In the genomic region with DNA sequence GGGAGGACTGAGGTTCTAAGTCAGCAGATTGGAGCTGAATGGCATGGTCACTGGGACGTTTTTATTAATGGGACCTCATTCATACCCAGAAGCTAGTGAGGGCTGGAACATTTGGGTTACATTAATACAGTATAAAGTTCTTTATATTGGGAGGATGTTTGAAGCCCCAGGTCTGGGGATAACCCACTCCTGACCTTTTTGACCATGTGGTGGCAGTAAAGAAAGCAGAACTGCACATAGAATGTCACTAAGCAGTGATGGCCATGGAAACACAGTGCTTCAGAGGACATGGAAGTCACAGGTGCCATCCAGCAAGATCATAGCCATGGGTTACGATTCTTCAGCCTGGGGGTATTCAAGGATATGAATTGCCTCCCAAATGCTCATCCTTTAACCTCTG, we compare ENCODE assay signal across 15 cellular contexts.
DNase-seq lines count a peak whose midpoint lies in the region; ATAC-seq, FAIRE-seq and TF ChIP-seq lines count a peak whose summit lies in the region.
"Had no signal": no experiment of that assay in that cellular context is flagged by ENCODE, and none has a peak within 500 bp of the region (broad histone marks: within the 10 kb centered on the region; RNA-seq: fewer than 3 reads in every experiment).

No MANE protein-coding gene starts in this region.

- H3K4me1 ChIP-seq in HepG2 (ENCODE audit: insufficient read depth, low read length): no peaks in the 10 kb centered on the region
- H3K4me1 ChIP-seq: Peyer's patch had no signal

- WGBS in HepG2 (ENCODE audit: low lambda C conversion rate): 8% methylated on average over 2 of the region's 2 CpGs

- TF ChIP-seq EP300 in HepG2 (IDR thresholded peaks at IDR 0.05; ENCODE audit: low read depth in 2 of 2, low read length in 2 of 2) (no peak), HepG2 (CRISPR knock-in tag; IDR thresholded peaks at IDR 0.05; ENCODE audit: borderline replicate concordance) (no peak)

- H2AFZ ChIP-seq in HepG2 (ENCODE audit: low read length): no peak overlapping the region

- peak; percentile 32; the same call in 1 of the 3 replicates for TF ChIP-seq CTCF in GM12872 (IDR thresholded peaks at IDR 0.05; ENCODE audit: insufficient read depth, low read depth, low read length)
- TF ChIP-seq CTCF in NB4 (IDR thresholded peaks at IDR 0.05; ENCODE audit: low read depth, low read length): peak; percentile 9
- TF ChIP-seq CTCF in HepG2 (CRISPR knock-in tag; IDR thresholded peaks at IDR 0.05): 0 out of 2 replicates have a peak, but pooled peaks have one; percentile 18

- intact Hi-C loops in HepG2 (cut with micrococcal nuclease; ENCODE audit: unreplicated experiment): no loop called here

- peak; percentile 18 for DNase-seq in NB4 (ENCODE audit: low read depth)
- no peak for DNase-seq in HepG2 (ENCODE audit: low spot score)
- no peak for DNase-seq in NK-92 treated with Interleukin-12 subunit alpha and Interleukin-12 subunit beta, amount 100 ng/mL, for 24 hours (lab: John Stamatoyannopoulos, UW)
- no peak for DNase-seq in iPS-NIHi7 (ENCODE audit: extremely low spot score)
- DNase-seq: activated CD4-positive, alpha-beta T cell treated with anti-CD3 and anti-CD28 coated beads, Interleukin-2, amount 50 U/mL, for 4 hours; C1 segment of cervical spinal cord; NCI-H226; Peyer's patch; stimulated activated naive CD8-positive, alpha-beta T cell treated with anti-CD3 and anti-CD28 coated beads, Interleukin-15, amount 100 ng/mL, for 72 hours had no signal

- POLR2A ChIA-PET in HepG2 (lab: Yijun Ruan, JAX): no interaction called here

- no TSS peak for BruUV-seq in HepG2 (replicated peaks; lab: Mats Ljungman, UMichigan)

- ATAC-seq in GM21529 (IDR thresholded peaks at IDR 0.05; ENCODE audit: unreplicated experiment) (peak; percentile 56), HepG2 (peak; percentile 75), GM19328 (IDR thresholded peaks at IDR 0.05; ENCODE audit: unreplicated experiment) (no peak)
- no peak for ATAC-seq in activated CD4-positive, CD25-positive, alpha-beta regulatory T cell treated with anti-CD3 and anti-CD28 coated beads, Interleukin-2, amount 50 U/mL, for 24 hours
- ATAC-seq: stimulated activated naive CD8-positive, alpha-beta T cell treated with anti-CD3 and anti-CD28 coated beads, Interleukin-15, amount 100 ng/mL, for 72 hours had no signal

- no peaks in the 10 kb centered on the region for H3K9me3 ChIP-seq in HepG2 (ENCODE audit: low read length)
- H3K9me3 ChIP-seq: neutrophil, Peyer's patch had no signal

- no peak for FAIRE-seq in HepG2 (lab: Jason Lieb, UNC)
- FAIRE-seq: astrocyte had no signal

- no peak overlapping the region for H3K9ac ChIP-seq in HepG2 (ENCODE audit: insufficient read depth, low read depth, low read length)

- H3K27ac ChIP-seq in HepG2 (ENCODE audit: extremely low read length, insufficient read depth, low read length): no peak overlapping the region
- H3K27ac ChIP-seq: neutrophil, Peyer's patch had no signal

- no peak for TF ChIP-seq POLR2A in NB4 (IDR thresholded peaks at IDR 0.05; ENCODE audit: extremely low read depth, insufficient read length)
- TF ChIP-seq POLR2A in HepG2 (IDR thresholded peaks at IDR 0.05; ENCODE audit: insufficient read depth in 1 of 2, low read depth in 2 of 2, low read length in 2 of 2): no peak

- H3K36me3 ChIP-seq in HepG2 (replicated peaks in 1 of 2; ENCODE audit: control insufficient read depth in 1 of 2, insufficient read depth in 2 of 2, low read length in 2 of 2): no peaks in the 10 kb centered on the region
- H3K36me3 ChIP-seq: neutrophil, Peyer's patch had no signal

- no peaks in the 10 kb centered on the region for H3K79me2 ChIP-seq in HepG2 (ENCODE audit: insufficient read depth, low read length)

- in situ Hi-C loops in HepG2 (cut with HindIII; ENCODE audit: extremely low pct_ligation_motif_present, low pct_unique_long_range_greater_than_20kb): no loop called here

- no peaks in the 10 kb centered on the region for H3K27me3 ChIP-seq in HepG2 (ENCODE audit: control insufficient read depth in 1 of 2, insufficient read depth in 2 of 2, low read length in 2 of 2)
- H3K27me3 ChIP-seq: neutrophil, Peyer's patch had no signal

- no peak for TF ChIP-seq RAD21 in HepG2 (CRISPR knock-in tag; IDR thresholded peaks at IDR 0.05)

- CTCF ChIA-PET in HepG2 (lab: Yijun Ruan, JAX; ENCODE audit: low intra/inter-chr PET ratio, low total read pairs): no interaction called here

- no peaks in the 10 kb centered on the region for H4K20me1 ChIP-seq in HepG2 (ENCODE audit: insufficient read depth, low read length)

- no peak overlapping the region for H3K4me2 ChIP-seq in HepG2 (ENCODE audit: low read depth, low read length)

- H3K4me3 ChIP-seq in NB4 (ENCODE audit: low read depth, low read length): no peak overlapping the region
- no peak overlapping the region for H3K4me3 ChIP-seq in HepG2 (replicated peaks in 1 of 3; ENCODE audit: insufficient read depth in 1 of 3, low read depth in 2 of 3, low read length in 3 of 3)
- H3K4me3 ChIP-seq: Peyer's patch had no signal

TF ChIP-seq in HepG2, 621 proteins besides CTCF, POLR2A, EP300 and RAD21:
- TF ChIP-seq FLYWCH1 (CRISPR knock-in tag; IDR thresholded peaks at IDR 0.05) (no peak), KDM3A (CRISPR knock-in tag; IDR thresholded peaks at IDR 0.05; ENCODE audit: low read depth) (no peak), STAG1 (CRISPR knock-in tag; IDR thresholded peaks at IDR 0.05) (peak; percentile 43), ZNF644 (CRISPR knock-in tag; IDR thresholded peaks at IDR 0.05; ENCODE audit: low read depth) (no peak)
- TF ChIP-seq, protein P1, sequence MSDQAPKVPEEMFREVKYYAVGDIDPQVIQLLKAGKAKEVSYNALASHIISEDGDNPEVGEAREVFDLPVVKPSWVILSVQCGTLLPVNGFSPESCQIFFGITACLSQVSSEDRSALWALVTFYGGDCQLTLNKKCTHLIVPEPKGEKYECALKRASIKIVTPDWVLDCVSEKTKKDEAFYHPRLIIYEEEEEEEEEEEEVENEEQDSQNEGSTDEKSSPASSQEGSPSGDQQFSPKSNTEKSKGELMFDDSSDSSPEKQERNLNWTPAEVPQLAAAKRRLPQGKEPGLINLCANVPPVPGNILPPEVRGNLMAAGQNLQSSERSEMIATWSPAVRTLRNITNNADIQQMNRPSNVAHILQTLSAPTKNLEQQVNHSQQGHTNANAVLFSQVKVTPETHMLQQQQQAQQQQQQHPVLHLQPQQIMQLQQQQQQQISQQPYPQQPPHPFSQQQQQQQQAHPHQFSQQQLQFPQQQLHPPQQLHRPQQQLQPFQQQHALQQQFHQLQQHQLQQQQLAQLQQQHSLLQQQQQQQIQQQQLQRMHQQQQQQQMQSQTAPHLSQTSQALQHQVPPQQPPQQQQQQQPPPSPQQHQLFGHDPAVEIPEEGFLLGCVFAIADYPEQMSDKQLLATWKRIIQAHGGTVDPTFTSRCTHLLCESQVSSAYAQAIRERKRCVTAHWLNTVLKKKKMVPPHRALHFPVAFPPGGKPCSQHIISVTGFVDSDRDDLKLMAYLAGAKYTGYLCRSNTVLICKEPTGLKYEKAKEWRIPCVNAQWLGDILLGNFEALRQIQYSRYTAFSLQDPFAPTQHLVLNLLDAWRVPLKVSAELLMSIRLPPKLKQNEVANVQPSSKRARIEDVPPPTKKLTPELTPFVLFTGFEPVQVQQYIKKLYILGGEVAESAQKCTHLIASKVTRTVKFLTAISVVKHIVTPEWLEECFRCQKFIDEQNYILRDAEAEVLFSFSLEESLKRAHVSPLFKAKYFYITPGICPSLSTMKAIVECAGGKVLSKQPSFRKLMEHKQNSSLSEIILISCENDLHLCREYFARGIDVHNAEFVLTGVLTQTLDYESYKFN (CRISPR knock-in tag; conservative IDR thresholded peaks at IDR 0.05): no peak

Comparison
In these comparisons a context has a peak if more than half of its experiments do, and no peak if none do; other contexts are left out.
1. ATAC-seq: peak in GM21529 (single experiment) and HepG2 (single experiment); none in GM19328 (single experiment) and activated CD4-positive, CD25-positive, alpha-beta regulatory T cell treated with anti-CD3 and anti-CD28 coated beads, Interleukin-2, amount 50 U/mL, for 24 hours (0 of 2).
2. Peak in every context shown above with its lines, with median percentiles within 50 percentile points of each other: CTCF ChIP-seq.